Comparison of ENCODE assay signal across 1 cellular context in the genomic region with DNA sequence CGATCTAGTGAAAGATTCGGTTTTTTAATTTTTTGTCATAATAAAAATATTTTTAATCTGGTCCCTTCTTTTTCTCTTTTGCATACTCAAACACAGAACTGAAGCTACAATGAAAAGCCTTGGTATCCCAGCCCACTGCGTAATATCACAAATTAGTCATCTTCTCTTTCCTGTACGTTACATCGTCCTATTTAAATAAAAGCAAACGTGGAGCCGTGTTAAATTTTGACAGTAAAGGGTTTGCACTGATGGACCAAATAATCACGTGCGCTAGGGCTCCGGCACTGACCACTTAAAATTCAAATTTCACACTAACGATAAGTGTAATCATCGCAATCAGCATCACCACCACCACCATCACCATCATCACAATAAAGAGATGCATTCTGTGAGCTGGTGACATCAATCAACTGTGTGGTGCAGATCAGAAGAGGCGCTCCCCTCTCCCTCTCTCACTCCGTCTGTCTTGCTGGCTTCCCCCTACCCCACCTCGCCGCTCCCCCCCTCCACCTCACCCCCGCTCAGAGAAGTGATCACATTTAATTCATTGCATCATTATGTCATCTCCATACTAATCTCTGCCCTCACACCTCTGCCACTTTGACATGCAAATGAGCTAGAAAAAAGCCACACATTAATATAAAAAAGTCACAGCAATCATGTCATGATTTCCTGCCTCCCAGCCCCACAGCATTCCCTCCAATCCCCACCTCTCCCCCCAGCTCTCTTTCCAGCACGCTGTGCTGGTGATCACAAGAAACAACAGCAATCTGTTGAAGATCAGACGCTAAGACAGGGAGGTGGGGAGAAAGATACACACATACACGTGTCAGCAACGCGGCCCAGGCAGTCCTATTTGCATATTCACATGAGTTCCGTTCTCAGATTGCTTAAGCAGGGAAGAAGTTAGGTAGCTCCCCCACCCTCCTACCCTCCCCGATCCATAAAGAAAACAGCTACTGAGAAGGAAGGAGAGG.
TF ChIP-seq lines count a peak whose summit lies in the region.

No MANE protein-coding gene starts in this region.

TF ChIP-seq in HEK293, 187 proteins besides CTCF, POLR2A, EP300 and RAD21 (continued from another document):
- TF ChIP-seq, protein P1, sequence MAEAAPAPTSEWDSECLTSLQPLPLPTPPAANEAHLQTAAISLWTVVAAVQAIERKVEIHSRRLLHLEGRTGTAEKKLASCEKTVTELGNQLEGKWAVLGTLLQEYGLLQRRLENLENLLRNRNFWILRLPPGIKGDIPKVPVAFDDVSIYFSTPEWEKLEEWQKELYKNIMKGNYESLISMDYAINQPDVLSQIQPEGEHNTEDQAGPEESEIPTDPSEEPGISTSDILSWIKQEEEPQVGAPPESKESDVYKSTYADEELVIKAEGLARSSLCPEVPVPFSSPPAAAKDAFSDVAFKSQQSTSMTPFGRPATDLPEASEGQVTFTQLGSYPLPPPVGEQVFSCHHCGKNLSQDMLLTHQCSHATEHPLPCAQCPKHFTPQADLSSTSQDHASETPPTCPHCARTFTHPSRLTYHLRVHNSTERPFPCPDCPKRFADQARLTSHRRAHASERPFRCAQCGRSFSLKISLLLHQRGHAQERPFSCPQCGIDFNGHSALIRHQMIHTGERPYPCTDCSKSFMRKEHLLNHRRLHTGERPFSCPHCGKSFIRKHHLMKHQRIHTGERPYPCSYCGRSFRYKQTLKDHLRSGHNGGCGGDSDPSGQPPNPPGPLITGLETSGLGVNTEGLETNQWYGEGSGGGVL (tag by site-specific recombination; IDR thresholded peaks at IDR 0.05) = peak; percentile 23
- TF ChIP-seq ZFP37 (tag by site-specific recombination; IDR thresholded peaks at IDR 0.05) (no peak), ZNF654 (tag by site-specific recombination; IDR thresholded peaks at IDR 0.05; ENCODE audit: low read depth) (no peak), YY1 (tag by site-specific recombination; IDR thresholded peaks at IDR 0.05) (no peak), KLF16 (tag by site-specific recombination; IDR thresholded peaks at IDR 0.05) (no peak), ZNF214 (tag by site-specific recombination; IDR thresholded peaks at IDR 0.05; ENCODE audit: borderline replicate concordance) (no peak), ZNF664 (tag by site-specific recombination; IDR thresholded peaks at IDR 0.05) (no peak), ZNF112 (tag by site-specific recombination; IDR thresholded peaks at IDR 0.05) (no peak), ZNF362 (tag by site-specific recombination; IDR thresholded peaks at IDR 0.05) (no peak), ZNF701 (tag by site-specific recombination; IDR thresholded peaks at IDR 0.05) (no peak), ZNF23 (tag by site-specific recombination; IDR thresholded peaks at IDR 0.05; ENCODE audit: borderline replicate concordance) (no peak), SALL2 (tag by site-specific recombination; IDR thresholded peaks at IDR 0.05; ENCODE audit: borderline replicate concordance) (no peak), ZIC2 (tag by site-specific recombination; IDR thresholded peaks at IDR 0.05) (0 out of 2 replicates have a peak, but pooled peaks have one; percentile 7), ZNF155 (tag by site-specific recombination; IDR thresholded peaks at IDR 0.05) (no peak), ZNF169 (tag by site-specific recombination; IDR thresholded peaks at IDR 0.05) (no peak), ZBTB44 (tag by site-specific recombination; IDR thresholded peaks at IDR 0.05) (no peak), ZBTB11 (tag by site-specific recombination; conservative IDR thresholded peaks at IDR 0.05; ENCODE audit: low read depth) (no peak), ZNF350 (tag by site-specific recombination; IDR thresholded peaks at IDR 0.05) (no peak), YY2 (tag by site-specific recombination; IDR thresholded peaks at IDR 0.05) (no peak), ZNF266 (tag by site-specific recombination; IDR thresholded peaks at IDR 0.05; ENCODE audit: low read depth) (no peak), SCRT2 (tag by site-specific recombination; IDR thresholded peaks at IDR 0.05) (peak; percentile 85), ZBTB17 (tag by site-specific recombination; IDR thresholded peaks at IDR 0.05) (0 out of 2 replicates have a peak, but pooled peaks have one; percentile 22)
- TF ChIP-seq, protein P2, sequence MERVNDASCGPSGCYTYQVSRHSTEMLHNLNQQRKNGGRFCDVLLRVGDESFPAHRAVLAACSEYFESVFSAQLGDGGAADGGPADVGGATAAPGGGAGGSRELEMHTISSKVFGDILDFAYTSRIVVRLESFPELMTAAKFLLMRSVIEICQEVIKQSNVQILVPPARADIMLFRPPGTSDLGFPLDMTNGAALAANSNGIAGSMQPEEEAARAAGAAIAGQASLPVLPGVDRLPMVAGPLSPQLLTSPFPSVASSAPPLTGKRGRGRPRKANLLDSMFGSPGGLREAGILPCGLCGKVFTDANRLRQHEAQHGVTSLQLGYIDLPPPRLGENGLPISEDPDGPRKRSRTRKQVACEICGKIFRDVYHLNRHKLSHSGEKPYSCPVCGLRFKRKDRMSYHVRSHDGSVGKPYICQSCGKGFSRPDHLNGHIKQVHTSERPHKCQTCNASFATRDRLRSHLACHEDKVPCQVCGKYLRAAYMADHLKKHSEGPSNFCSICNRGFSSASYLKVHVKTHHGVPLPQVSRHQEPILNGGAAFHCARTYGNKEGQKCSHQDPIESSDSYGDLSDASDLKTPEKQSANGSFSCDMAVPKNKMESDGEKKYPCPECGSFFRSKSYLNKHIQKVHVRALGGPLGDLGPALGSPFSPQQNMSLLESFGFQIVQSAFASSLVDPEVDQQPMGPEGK (tag by site-specific recombination; IDR thresholded peaks at IDR 0.05) = no peak
- TF ChIP-seq, protein P3, sequence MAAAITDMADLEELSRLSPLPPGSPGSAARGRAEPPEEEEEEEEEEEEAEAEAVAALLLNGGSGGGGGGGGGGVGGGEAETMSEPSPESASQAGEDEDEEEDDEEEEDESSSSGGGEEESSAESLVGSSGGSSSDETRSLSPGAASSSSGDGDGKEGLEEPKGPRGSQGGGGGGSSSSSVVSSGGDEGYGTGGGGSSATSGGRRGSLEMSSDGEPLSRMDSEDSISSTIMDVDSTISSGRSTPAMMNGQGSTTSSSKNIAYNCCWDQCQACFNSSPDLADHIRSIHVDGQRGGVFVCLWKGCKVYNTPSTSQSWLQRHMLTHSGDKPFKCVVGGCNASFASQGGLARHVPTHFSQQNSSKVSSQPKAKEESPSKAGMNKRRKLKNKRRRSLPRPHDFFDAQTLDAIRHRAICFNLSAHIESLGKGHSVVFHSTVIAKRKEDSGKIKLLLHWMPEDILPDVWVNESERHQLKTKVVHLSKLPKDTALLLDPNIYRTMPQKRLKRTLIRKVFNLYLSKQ (tag by site-specific recombination; IDR thresholded peaks at IDR 0.05; ENCODE audit: borderline replicate concordance) = no peak
